In the genomic region with DNA sequence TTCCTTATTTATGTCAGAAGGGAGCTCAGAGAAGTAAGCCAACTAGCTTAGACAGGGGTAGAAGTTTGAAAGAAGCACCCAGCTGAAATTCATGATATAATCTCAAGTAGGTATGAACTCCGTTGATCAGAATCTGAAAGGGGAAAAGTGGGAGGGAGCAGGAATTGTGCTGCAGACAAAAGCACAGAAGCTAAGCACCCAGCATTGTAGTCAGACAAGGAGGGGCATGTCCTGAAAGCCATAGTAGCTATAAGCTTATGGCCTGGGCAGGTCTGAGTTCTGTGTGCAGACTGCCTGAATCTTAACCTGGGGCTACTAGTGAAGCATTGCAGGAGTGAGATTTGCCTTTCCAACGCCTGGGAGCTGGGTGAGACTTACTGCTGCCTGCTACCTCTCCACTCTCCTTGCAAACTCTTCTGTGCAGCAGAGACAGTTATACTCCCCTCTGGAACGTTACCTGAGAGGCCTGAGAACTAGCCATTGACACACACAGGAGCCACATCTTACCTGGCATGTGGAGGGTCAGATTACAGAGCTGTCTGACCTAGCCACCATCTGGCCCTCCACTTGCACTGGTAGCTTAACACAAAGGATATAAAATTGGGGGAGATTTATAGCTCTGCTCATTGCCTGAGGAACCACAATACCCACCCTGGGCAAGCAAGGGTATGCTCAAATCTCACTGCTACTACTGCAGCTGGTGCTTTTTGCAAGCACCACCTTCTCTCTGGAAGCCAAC, we compare ENCODE assay signal across 1 cellular context.
TF ChIP-seq lines count a peak whose summit lies in the region.

No MANE protein-coding gene starts in this region.

TF ChIP-seq in H1, 55 proteins besides CTCF, POLR2A, EP300 and RAD21:
- TF ChIP-seq YY1 (IDR thresholded peaks at IDR 0.05; ENCODE audit: low read depth, low read length) (no peak), BACH1 (IDR thresholded peaks at IDR 0.05; ENCODE audit: low read length) (no peak), POU5F1 (IDR thresholded peaks at IDR 0.05; ENCODE audit: low read depth, low read length) (no peak), HDAC2 (IDR thresholded peaks at IDR 0.05; ENCODE audit: borderline replicate concordance in 1 of 2, low read depth in 2 of 2, low read length in 2 of 2) (no peak), GABPA (IDR thresholded peaks at IDR 0.05; ENCODE audit: borderline replicate concordance, insufficient read depth, low read length) (no peak), RBBP5 (IDR thresholded peaks at IDR 0.05; ENCODE audit: borderline replicate concordance, low read depth, low read length) (no peak), USF2 (IDR thresholded peaks at IDR 0.05; ENCODE audit: low read length) (no peak), SIRT6 (IDR thresholded peaks at IDR 0.05; ENCODE audit: low read length) (no peak), MAFK (IDR thresholded peaks at IDR 0.05; ENCODE audit: low read depth, low read length) (no peak), FOSL1 (IDR thresholded peaks at IDR 0.05; ENCODE audit: insufficient read depth, low read depth, low read length) (no peak), RNF2 (IDR thresholded peaks at IDR 0.05; ENCODE audit: borderline replicate concordance, low read depth, low read length, missing control alignments, poor library complexity, severe bottlenecking) (no peak), KDM1A (IDR thresholded peaks at IDR 0.05; ENCODE audit: borderline replicate concordance, low read length) (no peak), EZH2 (IDR thresholded peaks at IDR 0.05; ENCODE audit: low read depth, low read length, severe bottlenecking) (no peak), CREB1 (IDR thresholded peaks at IDR 0.05) (no peak), PHF8 (conservative IDR thresholded peaks at IDR 0.05; ENCODE audit: low read depth, low read length) (no peak), SIN3A (conservative IDR thresholded peaks at IDR 0.05 in 1 of 2, IDR thresholded peaks at IDR 0.05 in 1 of 2; ENCODE audit: low read depth in 1 of 2, low read length in 2 of 2) (no peak), E2F6 (IDR thresholded peaks at IDR 0.05) (no peak), CHD1 (IDR thresholded peaks at IDR 0.05; ENCODE audit: low read depth, low read length) (no peak), GTF2F1 (IDR thresholded peaks at IDR 0.05; ENCODE audit: borderline replicate concordance, low read depth, low read length) (no peak)
- TF ChIP-seq, protein P1, sequence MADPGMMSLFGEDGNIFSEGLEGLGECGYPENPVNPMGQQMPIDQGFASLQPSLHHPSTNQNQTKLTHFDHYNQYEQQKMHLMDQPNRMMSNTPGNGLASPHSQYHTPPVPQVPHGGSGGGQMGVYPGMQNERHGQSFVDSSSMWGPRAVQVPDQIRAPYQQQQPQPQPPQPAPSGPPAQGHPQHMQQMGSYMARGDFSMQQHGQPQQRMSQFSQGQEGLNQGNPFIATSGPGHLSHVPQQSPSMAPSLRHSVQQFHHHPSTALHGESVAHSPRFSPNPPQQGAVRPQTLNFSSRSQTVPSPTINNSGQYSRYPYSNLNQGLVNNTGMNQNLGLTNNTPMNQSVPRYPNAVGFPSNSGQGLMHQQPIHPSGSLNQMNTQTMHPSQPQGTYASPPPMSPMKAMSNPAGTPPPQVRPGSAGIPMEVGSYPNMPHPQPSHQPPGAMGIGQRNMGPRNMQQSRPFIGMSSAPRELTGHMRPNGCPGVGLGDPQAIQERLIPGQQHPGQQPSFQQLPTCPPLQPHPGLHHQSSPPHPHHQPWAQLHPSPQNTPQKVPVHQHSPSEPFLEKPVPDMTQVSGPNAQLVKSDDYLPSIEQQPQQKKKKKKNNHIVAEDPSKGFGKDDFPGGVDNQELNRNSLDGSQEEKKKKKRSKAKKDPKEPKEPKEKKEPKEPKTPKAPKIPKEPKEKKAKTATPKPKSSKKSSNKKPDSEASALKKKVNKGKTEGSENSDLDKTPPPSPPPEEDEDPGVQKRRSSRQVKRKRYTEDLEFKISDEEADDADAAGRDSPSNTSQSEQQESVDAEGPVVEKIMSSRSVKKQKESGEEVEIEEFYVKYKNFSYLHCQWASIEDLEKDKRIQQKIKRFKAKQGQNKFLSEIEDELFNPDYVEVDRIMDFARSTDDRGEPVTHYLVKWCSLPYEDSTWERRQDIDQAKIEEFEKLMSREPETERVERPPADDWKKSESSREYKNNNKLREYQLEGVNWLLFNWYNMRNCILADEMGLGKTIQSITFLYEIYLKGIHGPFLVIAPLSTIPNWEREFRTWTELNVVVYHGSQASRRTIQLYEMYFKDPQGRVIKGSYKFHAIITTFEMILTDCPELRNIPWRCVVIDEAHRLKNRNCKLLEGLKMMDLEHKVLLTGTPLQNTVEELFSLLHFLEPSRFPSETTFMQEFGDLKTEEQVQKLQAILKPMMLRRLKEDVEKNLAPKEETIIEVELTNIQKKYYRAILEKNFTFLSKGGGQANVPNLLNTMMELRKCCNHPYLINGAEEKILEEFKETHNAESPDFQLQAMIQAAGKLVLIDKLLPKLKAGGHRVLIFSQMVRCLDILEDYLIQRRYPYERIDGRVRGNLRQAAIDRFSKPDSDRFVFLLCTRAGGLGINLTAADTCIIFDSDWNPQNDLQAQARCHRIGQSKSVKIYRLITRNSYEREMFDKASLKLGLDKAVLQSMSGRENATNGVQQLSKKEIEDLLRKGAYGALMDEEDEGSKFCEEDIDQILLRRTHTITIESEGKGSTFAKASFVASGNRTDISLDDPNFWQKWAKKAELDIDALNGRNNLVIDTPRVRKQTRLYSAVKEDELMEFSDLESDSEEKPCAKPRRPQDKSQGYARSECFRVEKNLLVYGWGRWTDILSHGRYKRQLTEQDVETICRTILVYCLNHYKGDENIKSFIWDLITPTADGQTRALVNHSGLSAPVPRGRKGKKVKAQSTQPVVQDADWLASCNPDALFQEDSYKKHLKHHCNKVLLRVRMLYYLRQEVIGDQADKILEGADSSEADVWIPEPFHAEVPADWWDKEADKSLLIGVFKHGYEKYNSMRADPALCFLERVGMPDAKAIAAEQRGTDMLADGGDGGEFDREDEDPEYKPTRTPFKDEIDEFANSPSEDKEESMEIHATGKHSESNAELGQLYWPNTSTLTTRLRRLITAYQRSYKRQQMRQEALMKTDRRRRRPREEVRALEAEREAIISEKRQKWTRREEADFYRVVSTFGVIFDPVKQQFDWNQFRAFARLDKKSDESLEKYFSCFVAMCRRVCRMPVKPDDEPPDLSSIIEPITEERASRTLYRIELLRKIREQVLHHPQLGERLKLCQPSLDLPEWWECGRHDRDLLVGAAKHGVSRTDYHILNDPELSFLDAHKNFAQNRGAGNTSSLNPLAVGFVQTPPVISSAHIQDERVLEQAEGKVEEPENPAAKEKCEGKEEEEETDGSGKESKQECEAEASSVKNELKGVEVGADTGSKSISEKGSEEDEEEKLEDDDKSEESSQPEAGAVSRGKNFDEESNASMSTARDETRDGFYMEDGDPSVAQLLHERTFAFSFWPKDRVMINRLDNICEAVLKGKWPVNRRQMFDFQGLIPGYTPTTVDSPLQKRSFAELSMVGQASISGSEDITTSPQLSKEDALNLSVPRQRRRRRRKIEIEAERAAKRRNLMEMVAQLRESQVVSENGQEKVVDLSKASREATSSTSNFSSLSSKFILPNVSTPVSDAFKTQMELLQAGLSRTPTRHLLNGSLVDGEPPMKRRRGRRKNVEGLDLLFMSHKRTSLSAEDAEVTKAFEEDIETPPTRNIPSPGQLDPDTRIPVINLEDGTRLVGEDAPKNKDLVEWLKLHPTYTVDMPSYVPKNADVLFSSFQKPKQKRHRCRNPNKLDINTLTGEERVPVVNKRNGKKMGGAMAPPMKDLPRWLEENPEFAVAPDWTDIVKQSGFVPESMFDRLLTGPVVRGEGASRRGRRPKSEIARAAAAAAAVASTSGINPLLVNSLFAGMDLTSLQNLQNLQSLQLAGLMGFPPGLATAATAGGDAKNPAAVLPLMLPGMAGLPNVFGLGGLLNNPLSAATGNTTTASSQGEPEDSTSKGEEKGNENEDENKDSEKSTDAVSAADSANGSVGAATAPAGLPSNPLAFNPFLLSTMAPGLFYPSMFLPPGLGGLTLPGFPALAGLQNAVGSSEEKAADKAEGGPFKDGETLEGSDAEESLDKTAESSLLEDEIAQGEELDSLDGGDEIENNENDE (IDR thresholded peaks at IDR 0.05; ENCODE audit: insufficient replicate concordance, low read length) = no peak
